ENCODE assay signal across 13 cellular contexts in genomic region chr4:175807596-175807995, GRCh38. TPM values are rescaled to one million over a fixed set of nuclear protein-coding genes. Genes with fewer than 3 reads are reported as not detected.
DNase-seq lines count a peak whose midpoint lies in the region; ATAC-seq and TF ChIP-seq lines count a peak whose summit lies in the region.
"Had no signal": no experiment of that assay in that cellular context is flagged by ENCODE, and none has a peak within 500 bp of the region (broad histone marks: within the 10 kb centered on the region; RNA-seq: fewer than 3 reads in every experiment).

No MANE protein-coding gene starts in this region.

- no peak for TF ChIP-seq CTCF in WTC11 (IDR thresholded peaks at IDR 0.05)
- TF ChIP-seq CTCF in endodermal cell (conservative IDR thresholded peaks at IDR 0.05), result peak; percentile 13
- no peak for TF ChIP-seq CTCF in transverse colon (IDR thresholded peaks at IDR 0.05)
- TF ChIP-seq CTCF in Peyer's patch (IDR thresholded peaks at IDR 0.05), result no peak

- H3K27ac Mint-ChIP-seq in WTC11, result no peak overlapping the region
- no peak overlapping the region for H3K27ac Mint-ChIP-seq in endodermal cell
- H3K27ac Mint-ChIP-seq: CD4-positive, CD25-positive, alpha-beta regulatory T cell had no signal

- H3K36me3 ChIP-seq in MG63 (no peaks in the 10 kb centered on the region), endodermal cell (ENCODE audit: control insufficient read depth, insufficient read depth, low read length) (no peaks in the 10 kb centered on the region), transverse colon (no peaks in the 10 kb centered on the region), Peyer's patch (no peaks in the 10 kb centered on the region)

- no peaks in the 10 kb centered on the region for H3K9me3 Mint-ChIP-seq in WTC11
- no peaks in the 10 kb centered on the region for H3K9me3 Mint-ChIP-seq in endodermal cell

- no peak overlapping the region for H3K4me3 ChIP-seq in MG63
- no peak overlapping the region for H3K4me3 ChIP-seq in endodermal cell (ENCODE audit: low read length)
- no peak overlapping the region for H3K4me3 ChIP-seq in transverse colon
- H3K4me3 ChIP-seq in Peyer's patch, result no peak overlapping the region
- H3K4me3 ChIP-seq: K562 had no signal

- TF ChIP-seq POLR2A in transverse colon (IDR thresholded peaks at IDR 0.05), result no peak
- TF ChIP-seq POLR2A in Peyer's patch (IDR thresholded peaks at IDR 0.05), result no peak

- no peak overlapping the region for H3K9ac ChIP-seq in endodermal cell (ENCODE audit: extremely low read depth, low read length, poor library complexity, severe bottlenecking)

- 88 to 100% methylated on average over 3 to 4 of the region's 4 CpGs for whole genome bisulfite sequencing in endodermal cell (ENCODE audit: insufficient coverage in 1 of 2, insufficient read length in 1 of 2), 2 experiments
- 70 to 84% methylated on average over 3 to 4 of the region's 4 CpGs for WGBS in transverse colon (ENCODE audit: low coverage in 1 of 2), 2 donors

- no peaks in the 10 kb centered on the region for H3K9me3 ChIP-seq in MG63
- H3K9me3 ChIP-seq in endodermal cell (ENCODE audit: control insufficient read depth, low read length), result no peaks in the 10 kb centered on the region
- no peaks in the 10 kb centered on the region for H3K9me3 ChIP-seq in transverse colon
- no peaks in the 10 kb centered on the region for H3K9me3 ChIP-seq in Peyer's patch

- no peak for TF ChIP-seq EP300 in transverse colon (IDR thresholded peaks at IDR 0.05; ENCODE audit: low read depth)

- ATAC-seq in WTC11, result peak; percentile 79
- ATAC-seq in HG02642 (IDR thresholded peaks at IDR 0.05; ENCODE audit: poor library complexity, unreplicated experiment), result no peak
- ATAC-seq: K562 had no signal

- DNase-seq in G401 (ENCODE audit: low spot score) (peak; percentile 86), MG63 (peak; percentile 17), WTC11 (ENCODE audit: low spot score) (no peak), endodermal cell (no peak), transverse colon (no peak), Peyer's patch (no peak)
- DNase-seq: AML-193; CD4-positive, CD25-positive, alpha-beta regulatory T cell; DMS79; NCI-H1417; NCI-H2029 treated with DMSO at 0.1 percent for 48 hours had no signal

- peaks cover 18% of the 10 kb centered on the region for H3K27me3 ChIP-seq in MG63
- H3K27me3 ChIP-seq in endodermal cell (ENCODE audit: control insufficient read depth, insufficient read depth, low read length, poor library complexity, severe bottlenecking), result no peaks in the 10 kb centered on the region
- no peaks in the 10 kb centered on the region for H3K27me3 ChIP-seq in transverse colon
- H3K27me3 ChIP-seq in Peyer's patch, result no peaks in the 10 kb centered on the region

- no peaks in the 10 kb centered on the region for H3K36me3 Mint-ChIP-seq in WTC11
- H3K36me3 Mint-ChIP-seq in endodermal cell (ENCODE audit: low read depth), result no peaks in the 10 kb centered on the region
- H3K36me3 Mint-ChIP-seq: CD4-positive, CD25-positive, alpha-beta regulatory T cell had no signal

- H3K4me1 ChIP-seq in endodermal cell (ENCODE audit: control insufficient read depth, insufficient read depth, low read length), result no peaks in the 10 kb centered on the region
- no peaks in the 10 kb centered on the region for H3K4me1 ChIP-seq in transverse colon
- no peaks in the 10 kb centered on the region for H3K4me1 ChIP-seq in Peyer's patch

- no peak overlapping the region for H3K4me3 Mint-ChIP-seq in WTC11
- H3K4me3 Mint-ChIP-seq in endodermal cell, result no peak overlapping the region
- H3K4me3 Mint-ChIP-seq: CD4-positive, CD25-positive, alpha-beta regulatory T cell had no signal

- no peaks in the 10 kb centered on the region for H3K27me3 Mint-ChIP-seq in WTC11 (ENCODE audit: low read depth)
- H3K27me3 Mint-ChIP-seq in endodermal cell (ENCODE audit: insufficient read depth), result no peaks in the 10 kb centered on the region
- H3K27me3 Mint-ChIP-seq: CD4-positive, CD25-positive, alpha-beta regulatory T cell had no signal

- peaks cover 11% of the 10 kb centered on the region for H3K4me1 Mint-ChIP-seq in WTC11
- H3K4me1 Mint-ChIP-seq in endodermal cell, result peaks cover 4% of the 10 kb centered on the region

- in situ Hi-C loops in G401 (cut with HindIII; ENCODE audit: low sequenced_read_pairs), result no loop called here
- in situ Hi-C loops in transverse colon (cut with MboI; ENCODE audit: low pct_ligation_motif_present in 1 of 4, low pct_unique_long_range_greater_than_20kb in 1 of 4, low sequenced_read_pairs in 3 of 4), result no loop called here

- CTCF ChIA-PET in WTC11 (lab: Charles Lee), result no interaction called here

- intact Hi-C loops in transverse colon (cut with DNase I; ENCODE audit: low total_unique reads), result no loop called here

- POLR2A ChIA-PET in WTC11 (lab: Charles Lee), result no interaction called here

- H3K27ac ChIP-seq in endodermal cell (ENCODE audit: low read depth, low read length) (no peak overlapping the region), transverse colon (no peak overlapping the region), Peyer's patch (no peak overlapping the region)

TF ChIP-seq in WTC11, 78 proteins besides CTCF, POLR2A, EP300 and RAD21 (continues in another document):
- TF ChIP-seq AFF4 (CRISPR knock-in tag; IDR thresholded peaks at IDR 0.05; ENCODE audit: borderline replicate concordance) (no peak), E2F1 (CRISPR knock-in tag; IDR thresholded peaks at IDR 0.05) (no peak), TEAD1 (CRISPR knock-in tag; IDR thresholded peaks at IDR 0.05) (no peak), IRF2 (CRISPR knock-in tag; IDR thresholded peaks at IDR 0.05; ENCODE audit: borderline replicate concordance, low read depth) (no peak), NFE2L1 (CRISPR knock-in tag; IDR thresholded peaks at IDR 0.05) (no peak), ZNF281 (CRISPR knock-in tag; IDR thresholded peaks at IDR 0.05) (no peak)

RNA-seq across cellular contexts. Expression of gene GPM6A, which starts 4.5 kb away (rescaled TPM):
- not detected in 2 replicates for total RNA-seq in G401 (2014; rRNA removed; shearing (Covaris generic))
- total RNA-seq in MG63 (2014; rRNA removed; shearing (Covaris generic); ENCODE audit: low replicate concordance), result 0.33 and 1.1 TPM in 2 replicates
- total RNA-seq in WTC11 (2021) (4.8 to 5.8 TPM (median 5.3 TPM) in 3 replicates), endodermal cell (10 to 100 TPM in 1 of 2 donors, 1 to 10 TPM in 1; 9.8 to 21.6 TPM), transverse colon (10 to 100 TPM in 2 of 4 donors, 1 to 10 TPM in 2; 6.2 to 90.1 (median 13.6) TPM), Peyer's patch (1 to 10 TPM in 3 of 4 donors, not detected in 1; 1.1 to 2.5 (median 1.7) TPM)
- polyA plus RNA-seq in endodermal cell (2013, experiment 1 of 2), result 82.3 TPM
- 73.2 TPM for polyA plus RNA-seq in endodermal cell (2013, experiment 2 of 2)
- total RNA-seq: CD4-positive, CD25-positive, alpha-beta regulatory T cell; K562 had no signal
- polyA plus RNA-seq: CD4-positive, CD25-positive, alpha-beta regulatory T cell; K562 had no signal

Comparison
In these comparisons a context has a peak if more than half of its experiments do, and no peak if none do; other contexts are left out.
1. DNase-seq: peak in G401 (single experiment) and MG63 (single experiment); none in WTC11 (single experiment), endodermal cell (single experiment), transverse colon (single experiment) and Peyer's patch (0 of 3).